In the genomic region with DNA sequence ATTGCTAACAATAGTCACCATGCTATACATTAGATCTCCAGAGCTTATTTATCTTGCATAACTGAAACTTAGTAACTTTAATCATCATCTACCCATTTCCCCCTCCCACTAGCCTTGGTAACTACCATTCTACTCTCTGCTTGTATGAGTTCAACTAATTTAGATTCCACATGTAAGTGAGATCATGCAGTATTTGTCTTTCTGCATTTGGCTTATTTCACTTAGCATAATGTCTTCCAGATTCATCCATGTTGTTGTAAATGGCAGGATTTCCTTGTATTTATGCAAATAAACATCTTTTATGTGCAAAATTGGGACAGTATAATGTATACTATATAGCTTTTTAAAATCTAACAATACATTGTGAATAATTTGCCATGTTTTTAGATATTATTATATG, we compare ENCODE assay signal across 1 cellular context.
TF ChIP-seq lines count a peak whose summit lies in the region.

No MANE protein-coding gene starts in this region.

TF ChIP-seq in HepG2, 621 proteins besides CTCF, POLR2A, EP300 and RAD21 (continued from another document):
- TF ChIP-seq, protein P1, sequence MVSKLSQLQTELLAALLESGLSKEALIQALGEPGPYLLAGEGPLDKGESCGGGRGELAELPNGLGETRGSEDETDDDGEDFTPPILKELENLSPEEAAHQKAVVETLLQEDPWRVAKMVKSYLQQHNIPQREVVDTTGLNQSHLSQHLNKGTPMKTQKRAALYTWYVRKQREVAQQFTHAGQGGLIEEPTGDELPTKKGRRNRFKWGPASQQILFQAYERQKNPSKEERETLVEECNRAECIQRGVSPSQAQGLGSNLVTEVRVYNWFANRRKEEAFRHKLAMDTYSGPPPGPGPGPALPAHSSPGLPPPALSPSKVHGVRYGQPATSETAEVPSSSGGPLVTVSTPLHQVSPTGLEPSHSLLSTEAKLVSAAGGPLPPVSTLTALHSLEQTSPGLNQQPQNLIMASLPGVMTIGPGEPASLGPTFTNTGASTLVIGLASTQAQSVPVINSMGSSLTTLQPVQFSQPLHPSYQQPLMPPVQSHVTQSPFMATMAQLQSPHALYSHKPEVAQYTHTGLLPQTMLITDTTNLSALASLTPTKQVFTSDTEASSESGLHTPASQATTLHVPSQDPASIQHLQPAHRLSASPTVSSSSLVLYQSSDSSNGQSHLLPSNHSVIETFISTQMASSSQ (IDR thresholded peaks at IDR 0.05; ENCODE audit: low read depth): no peak
- TF ChIP-seq, protein P1 (CRISPR knock-in tag; IDR thresholded peaks at IDR 0.05; ENCODE audit: borderline replicate concordance): no peak
TF ChIP-seq in HepG2: peak in this region for 0.
